ENCODE assay signal across 8 cellular contexts in genomic region chr10:62244785-62245595, GRCh38. TPM values are rescaled to one million over a fixed set of nuclear protein-coding genes. Genes with fewer than 3 reads are reported as not detected.
A peak's percentile ranks its signal among the peaks of the same experiment; 100 is the strongest.
DNase-seq lines count a peak whose midpoint lies in the region; ATAC-seq and TF ChIP-seq lines count a peak whose summit lies in the region.

No MANE protein-coding gene starts in this region.

- H3K36me3 Mint-ChIP-seq in activated CD8-positive, alpha-beta memory T cell treated with anti-CD3 and anti-CD28 coated beads, Interleukin-2, amount 10 ng/mL, durations not matched to agents 7 days and 5 days, result peaks cover 2% of the 10 kb centered on the region
- H3K36me3 Mint-ChIP-seq in central memory CD8-positive, alpha-beta T cell (ENCODE audit: insufficient read depth), result no peaks in the 10 kb centered on the region

- peaks cover 4 to 36% of the 10 kb centered on the region in 2 donors for H3K4me1 ChIP-seq in left lung

- peak overlapping the region in 1 of 2 donors; percentile 90 for H3K27ac ChIP-seq in left lung
- H3K27ac ChIP-seq in substantia nigra (ENCODE audit: low read depth, low read length, poor library complexity, severe bottlenecking), result no peak overlapping the region

- peak overlapping the region; percentile 82 for H3K27ac Mint-ChIP-seq in activated CD8-positive, alpha-beta memory T cell treated with anti-CD3 and anti-CD28 coated beads, Interleukin-2, amount 10 ng/mL, durations not matched to agents 7 days and 5 days
- no peak overlapping the region for H3K27ac Mint-ChIP-seq in central memory CD8-positive, alpha-beta T cell (ENCODE audit: low read depth)

- no peaks in the 10 kb centered on the region for H3K27me3 Mint-ChIP-seq in activated CD8-positive, alpha-beta memory T cell treated with anti-CD3 and anti-CD28 coated beads, Interleukin-2, amount 10 ng/mL, durations not matched to agents 7 days and 5 days
- no peaks in the 10 kb centered on the region for H3K27me3 Mint-ChIP-seq in central memory CD8-positive, alpha-beta T cell

- intact Hi-C loops in left lung (cut with DNase I), result loop anchor here in 1 of 2 donors (10.0 kb wide), 1 partner anchor 200 kb away; no protein-coding TSS in a partner anchor

- H3K27me3 ChIP-seq in MG63 (no peaks in the 10 kb centered on the region), left lung (no peaks in the 10 kb centered on the region)

- H3K4me3 ChIP-seq in MG63 (no peak overlapping the region), left lung (peak overlapping the region in 1 of 2 donors; percentile 36)

- H3K9me3 ChIP-seq in MG63 (no peaks in the 10 kb centered on the region), left lung (no peaks in the 10 kb centered on the region)

- peak; percentile 74 for DNase-seq in activated CD8-positive, alpha-beta memory T cell treated with anti-CD3 and anti-CD28 coated beads, Interleukin-2, amount 10 ng/mL, durations not matched to agents 7 days and 5 days
- no peak for DNase-seq in activated CD8-positive, alpha-beta memory T cell treated with anti-CD3 and anti-CD28 coated beads for 24 hours
- peak; percentile 23 for DNase-seq in MG63
- peak; percentile 19 for DNase-seq in T follicular helper cell (ENCODE audit: low read depth)
- DNase-seq in central memory CD8-positive, alpha-beta T cell (ENCODE audit: low spot score in 2 of 2), result peak in 1 of 2 donors; percentile 28
- no peak for DNase-seq in left lung
- peak in 32 of 49 donors; percentile 1 to 71 (median 22) for DNase-seq in substantia nigra (lab: John Stamatoyannopoulos, UW)

- peak; percentile 74 to 88 for TF ChIP-seq CTCF in left lung (IDR thresholded peaks at IDR 0.05)

- H3K36me3 ChIP-seq in MG63, result no peaks in the 10 kb centered on the region
- H3K36me3 ChIP-seq in left lung, result no peaks in the 10 kb centered on the region

- peak; percentile 82 for ATAC-seq in activated CD8-positive, alpha-beta memory T cell treated with anti-CD3 and anti-CD28 coated beads, Interleukin-2, amount 10 ng/mL, durations not matched to agents 7 days and 5 days
- ATAC-seq in GM21786 (IDR thresholded peaks at IDR 0.05; ENCODE audit: unreplicated experiment) (peak; percentile 58), left lung (peak; percentile 91)
- peak; percentile 52 for ATAC-seq in central memory CD8-positive, alpha-beta T cell (replicated peaks; ENCODE audit: extremely low read depth, poor library complexity, severe bottlenecking)

- no peaks in the 10 kb centered on the region for H3K9me3 Mint-ChIP-seq in activated CD8-positive, alpha-beta memory T cell treated with anti-CD3 and anti-CD28 coated beads, Interleukin-2, amount 10 ng/mL, durations not matched to agents 7 days and 5 days (ENCODE audit: low read depth)
- no peaks in the 10 kb centered on the region for H3K9me3 Mint-ChIP-seq in central memory CD8-positive, alpha-beta T cell

- H3K4me3 Mint-ChIP-seq in activated CD8-positive, alpha-beta memory T cell treated with anti-CD3 and anti-CD28 coated beads, Interleukin-2, amount 10 ng/mL, durations not matched to agents 7 days and 5 days, result peak overlapping the region; percentile 42
- H3K4me3 Mint-ChIP-seq in central memory CD8-positive, alpha-beta T cell, result no peak overlapping the region

- peaks cover 32% of the 10 kb centered on the region for H3K4me1 Mint-ChIP-seq in activated CD8-positive, alpha-beta memory T cell treated with anti-CD3 and anti-CD28 coated beads, Interleukin-2, amount 10 ng/mL, durations not matched to agents 7 days and 5 days
- H3K4me1 Mint-ChIP-seq in central memory CD8-positive, alpha-beta T cell, result peaks cover 13% of the 10 kb centered on the region

- CTCF ChIA-PET in activated CD8-positive, alpha-beta memory T cell treated with anti-CD3 and anti-CD28 coated beads, Interleukin-2, amount 10 ng/mL, durations not matched to agents 7 days and 5 days (lab: Charles Lee), result interaction anchor here (0.5 to 5.2 kb wide), 40 partner anchors 9 to 1144 kb away, joined by 3 to 148 read pairs (median 4); no protein-coding TSS in a partner anchor

RNA-seq across cellular contexts. Expression of gene RTKN2, which starts 23.7 kb away (rescaled TPM):
- 1 to 10 TPM; 2.9 to 3.8 TPM for total RNA-seq in activated CD8-positive, alpha-beta memory T cell treated with anti-CD3 and anti-CD28 coated beads, Interleukin-2, amount 10 ng/mL, durations not matched to agents 7 days and 5 days
- total RNA-seq in MG63 (2014; rRNA removed; shearing (Covaris generic); ENCODE audit: low replicate concordance), result 1.3 and 2.7 TPM in 2 replicates
- total RNA-seq in left lung, result 10 to 100 TPM in 1 of 2 donors, 1 to 10 TPM in 1; 5.7 to 14.1 TPM

Comparison
In these comparisons a context has a peak if more than half of its experiments do, and no peak if none do; other contexts are left out.
1. DNase-seq: peak in activated CD8-positive, alpha-beta memory T cell treated with anti-CD3 and anti-CD28 coated beads, Interleukin-2, amount 10 ng/mL, durations not matched to agents 7 days and 5 days (single experiment), MG63 (single experiment), T follicular helper cell (single experiment) and substantia nigra (32 of 49); none in activated CD8-positive, alpha-beta memory T cell treated with anti-CD3 and anti-CD28 coated beads for 24 hours (single experiment) and left lung (0 of 2).
2. Peak in every context shown above with its lines, with median percentiles within 50 percentile points of each other: ATAC-seq.